19 cellular contexts compared by ENCODE assay signal in the genomic region with DNA sequence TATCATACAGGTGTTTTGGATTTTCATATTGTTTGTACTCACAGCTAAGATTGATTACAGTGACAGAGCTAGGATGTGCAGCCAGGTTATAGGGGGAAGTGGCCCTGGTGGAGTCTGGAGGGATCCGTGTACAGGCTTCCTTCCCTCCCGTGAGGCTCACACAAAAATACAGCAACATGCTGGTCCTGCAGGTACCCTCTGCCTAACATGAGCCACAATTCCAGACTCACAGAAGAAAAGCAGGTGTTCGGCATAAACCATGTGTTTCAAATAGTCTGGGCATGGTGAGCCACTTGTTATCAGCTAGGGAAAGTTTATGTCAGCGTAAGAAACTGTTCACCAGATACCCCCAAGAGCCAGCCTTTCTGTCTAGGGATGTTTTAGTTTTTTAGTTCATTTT.
"Had no signal": no experiment of that assay in that cellular context is flagged by ENCODE, and none has a peak within 500 bp of the region (broad histone marks: within the 10 kb centered on the region; RNA-seq: fewer than 3 reads in every experiment).

No MANE protein-coding gene starts in this region.

- H3K9me3 ChIP-seq: SK-N-SH had no signal

- DNase-seq: KBM-7, MV-4-11, NCI-H1048, NCI-H1105, NCI-H1417, NCI-H1436 treated with DMSO at 0.1 percent for 48 hours, NCI-H1694 treated with DMSO at 0.1 percent for 48 hours, NCI-H1930, NCI-H2081, NCI-H2107, NCI-H2227 treated with DMSO at 0.1 percent for 48 hours, NCI-H524, NCI-H526 treated with DMSO at 0.1 percent for 48 hours, NCI-H774, PC-3, SHP77, SK-N-SH had no signal

- H3K27ac ChIP-seq: RWPE1 had no signal

- ATAC-seq: Panc1, PC-3 had no signal
